ENCODE assay signal across 9 cellular contexts in genomic region chr12:112978163-112979081, GRCh38. TPM values are rescaled to one million over a fixed set of nuclear protein-coding genes. Genes with fewer than 3 reads are reported as not detected.
DNase-seq lines count a peak whose midpoint lies in the region; ATAC-seq and TF ChIP-seq lines count a peak whose summit lies in the region.
"Had no signal": no experiment of that assay in that cellular context is flagged by ENCODE, and none has a peak within 500 bp of the region (broad histone marks: within the 10 kb centered on the region; RNA-seq: fewer than 3 reads in every experiment).

Gene OAS2 (plus strand): TSS chr12:112978519. CDS start chr12:112978609, 90 bp downstream.

- no peaks in the 10 kb centered on the region for H3F3A ChIP-seq in smooth muscle cell (ENCODE audit: low read depth)

- peaks cover 4% of the 10 kb centered on the region for H3K4me1 ChIP-seq in smooth muscle cell (ENCODE audit: low read depth)

- H3K36me3 ChIP-seq in smooth muscle cell (ENCODE audit: low read depth) = no peaks in the 10 kb centered on the region

- no peak within 1 kb of the TSS for H3K4me2 ChIP-seq in smooth muscle cell

- H4K20me1 ChIP-seq in smooth muscle cell (ENCODE audit: low read depth) = no peaks in the 10 kb centered on the region

- H3K79me2 ChIP-seq in smooth muscle cell (ENCODE audit: low read depth) = no peaks in the 10 kb centered on the region

- peaks cover 50% of the 10 kb centered on the region for H3K4me1 Mint-ChIP-seq in T-helper 1 cell treated with Interleukin-12 subunit alpha and Interleukin-12 subunit beta and Interleukin-4 antibody, amounts not matched to agents 30 μg/mL and 1 μg/mL, for 36 hours (ENCODE audit: low read depth)

- peaks cover 47% of the 10 kb centered on the region for H3K36me3 Mint-ChIP-seq in T-helper 1 cell treated with Interleukin-12 subunit alpha and Interleukin-12 subunit beta and Interleukin-4 antibody, amounts not matched to agents 30 μg/mL and 1 μg/mL, for 36 hours (ENCODE audit: low read depth)

- H3K27me3 Mint-ChIP-seq in T-helper 1 cell treated with Interleukin-12 subunit alpha and Interleukin-12 subunit beta and Interleukin-4 antibody, amounts not matched to agents 30 μg/mL and 1 μg/mL, for 36 hours (ENCODE audit: low read depth) = no peaks in the 10 kb centered on the region

- no peaks in the 10 kb centered on the region for H3K9me3 ChIP-seq in smooth muscle cell (replicated peaks; ENCODE audit: low read depth)

- DNase-seq in DMS53 (lab: John Stamatoyannopoulos, UW) = peak; percentile 27
- DNase-seq in DMS53 treated with DMSO at 0.1 percent for 48 hours (lab: John Stamatoyannopoulos, UW; ENCODE audit: unreplicated experiment) = no peak
- DNase-seq in astrocyte of the spinal cord (ENCODE audit: low read depth, low spot score) = peak; percentile 48
- peak; percentile 63 for DNase-seq in kidney tubule cell (ENCODE audit: low spot score)
- peak; percentile 66 to 73 (median 67) for DNase-seq in stimulated activated CD4-positive, alpha-beta T cell treated with anti-CD3 and anti-CD28 coated beads, TNF-alpha, amount 100 ng/mL, for 24 hours (ENCODE audit: low read depth in 3 of 3)
- no peak for DNase-seq in smooth muscle cell (lab: John Stamatoyannopoulos, UW; ENCODE audit: unreplicated experiment)

- no peak within 1 kb of the TSS for H3K9ac ChIP-seq in smooth muscle cell (ENCODE audit: low read depth)

- H3K27me3 ChIP-seq in smooth muscle cell (ENCODE audit: low read depth) = no peaks in the 10 kb centered on the region

- H2AFZ ChIP-seq in smooth muscle cell (ENCODE audit: low read depth) = no peak within 1 kb of the TSS

- H3K4me3 ChIP-seq in astrocyte of the spinal cord (ENCODE audit: low read depth, low read length) = no peak within 1 kb of the TSS
- H3K4me3 ChIP-seq in smooth muscle cell = no peak within 1 kb of the TSS

- peak; percentile 88 for ATAC-seq in HG03097 (IDR thresholded peaks at IDR 0.05; ENCODE audit: low FRiP score, unreplicated experiment)

- H3K27ac Mint-ChIP-seq in T-helper 1 cell treated with Interleukin-12 subunit alpha and Interleukin-12 subunit beta and Interleukin-4 antibody, amounts not matched to agents 30 μg/mL and 1 μg/mL, for 36 hours = peak within 1 kb of the TSS; percentile 97

- H3K4me3 Mint-ChIP-seq in T-helper 1 cell treated with Interleukin-12 subunit alpha and Interleukin-12 subunit beta and Interleukin-4 antibody, amounts not matched to agents 30 μg/mL and 1 μg/mL, for 36 hours = peak within 1 kb of the TSS; percentile 90

- in situ Hi-C loops in astrocyte of the spinal cord (cut with HindIII; ENCODE audit: low sequenced_read_pairs) = no loop called here

- TF ChIP-seq CTCF in astrocyte of the spinal cord (IDR thresholded peaks at IDR 0.05; ENCODE audit: low read depth, low read length) (no peak), smooth muscle cell (IDR thresholded peaks at IDR 0.05; ENCODE audit: borderline replicate concordance, insufficient read depth, poor library complexity, severe bottlenecking) (no peak)

- 83% methylated on average over 19 of the region's 19 CpGs for WGBS in smooth muscle cell (ENCODE audit: low lambda C conversion rate)

- H3K27ac ChIP-seq in smooth muscle cell (ENCODE audit: low read depth) = no peak within 1 kb of the TSS
- H3K27ac ChIP-seq: C4-2B had no signal

- peaks cover 23% of the 10 kb centered on the region for H3K9me3 Mint-ChIP-seq in T-helper 1 cell treated with Interleukin-12 subunit alpha and Interleukin-12 subunit beta and Interleukin-4 antibody, amounts not matched to agents 30 μg/mL and 1 μg/mL, for 36 hours

RNA-seq across cellular contexts. Expression of gene OAS2, which starts in this region (rescaled TPM):
- total RNA-seq in smooth muscle cell = not detected in 2 replicates
- not detected in 2 replicates for polyA plus RNA-seq in smooth muscle cell

Comparison
In these comparisons a context has a peak if more than half of its experiments do, and no peak if none do; other contexts are left out.
1. DNase-seq: peak in DMS53 (single experiment), astrocyte of the spinal cord (single experiment), kidney tubule cell (single experiment) and stimulated activated CD4-positive, alpha-beta T cell treated with anti-CD3 and anti-CD28 coated beads, TNF-alpha, amount 100 ng/mL, for 24 hours (3 of 3); none in DMS53 treated with DMSO at 0.1 percent for 48 hours (single experiment) and smooth muscle cell (single experiment).